ENCODE assay signal across 22 cellular contexts in the genomic region with DNA sequence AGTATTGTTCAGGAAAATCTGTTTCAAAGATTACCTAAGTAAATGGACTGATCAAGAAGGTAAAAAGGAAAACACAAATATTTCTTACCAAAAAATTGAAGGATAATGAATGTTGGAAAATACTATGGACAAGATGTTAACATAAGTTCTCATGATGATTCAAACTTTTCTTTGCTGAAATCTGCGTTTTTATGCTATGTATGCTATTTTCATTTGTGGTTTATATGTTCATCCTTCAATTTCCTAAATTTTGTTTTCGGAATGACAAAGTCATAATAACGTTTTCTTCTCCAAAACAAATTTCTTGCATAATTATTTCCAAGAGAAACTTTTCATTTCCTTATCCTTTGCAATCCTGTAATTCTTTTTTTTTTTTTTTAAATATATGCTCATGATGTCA. TPM values are rescaled to one million over a fixed set of nuclear protein-coding genes. Genes with fewer than 3 reads are reported as not detected.
"Had no signal": no experiment of that assay in that cellular context is flagged by ENCODE, and none has a peak within 500 bp of the region (broad histone marks: within the 10 kb centered on the region; RNA-seq: fewer than 3 reads in every experiment).

No MANE protein-coding gene starts in this region.

- H3K27ac ChIP-seq: HL-60, RWPE1 had no signal

- H3K4me2 ChIP-seq: SK-N-SH had no signal

- H3K27me3 ChIP-seq: MG63 had no signal

- H3K9me3 ChIP-seq: SK-N-SH had no signal

- H3K9ac ChIP-seq: SK-N-SH had no signal

- H3K4me3 ChIP-seq: MG63 had no signal

- DNase-seq: Karpas-422, KG1, MG63, NCI-H1092 treated with DMSO at 0.1 percent for 48 hours, NCI-H1436, NCI-H187, NCI-H2029, NCI-H2081 treated with DMSO at 0.1 percent for 48 hours, NCI-H2171, NCI-H226, NCI-H446, NCI-H510A, NCI-H524 treated with DMSO at 0.1 percent for 48 hours, NCI-H69, NCI-H774, SHP77, SK-N-SH had no signal

- H3K36me3 ChIP-seq: MG63 had no signal

- ATAC-seq: Panc1 had no signal

- FAIRE-seq: HTR-8/SVneo had no signal

RNA-seq across cellular contexts. Expression of a gene that starts 7.8 kb away (rescaled TPM):
- total RNA-seq: SK-MEL-5 had no signal
- polyA plus RNA-seq: SK-N-SH had no signal

RNA-seq across cellular contexts. Expression of a gene that starts 24.4 kb away (rescaled TPM):
- total RNA-seq: SK-MEL-5 had no signal
